In genomic region chr6:33323623-33323948, GRCh38 we compare ENCODE assay signal across 8 cellular contexts. TPM values are rescaled to one million over a fixed set of nuclear protein-coding genes. Genes with fewer than 3 reads are reported as not detected.
DNase-seq lines count a peak whose midpoint lies in the region; ATAC-seq, FAIRE-seq and TF ChIP-seq lines count a peak whose summit lies in the region.

No MANE protein-coding gene starts in this region.

- peak overlapping the region; percentile 90 for H3K4me2 ChIP-seq in DOHH2 (ENCODE audit: low read length)

- H3K27ac ChIP-seq in DOHH2 (ENCODE audit: low read depth, low read length) (peak overlapping the region; percentile 93), layer of hippocampus (ENCODE audit: low read depth, low read length) (peak overlapping the region; percentile 82), transverse colon (peak overlapping the region; percentile 90 to 94 (median 92))

- H3K27me3 ChIP-seq in DOHH2 (ENCODE audit: control insufficient read depth, low read length), result no peaks in the 10 kb centered on the region
- H3K27me3 ChIP-seq in layer of hippocampus (ENCODE audit: control insufficient read depth, insufficient read depth, low read length), result no peaks in the 10 kb centered on the region
- no peaks in the 10 kb centered on the region for H3K27me3 ChIP-seq in transverse colon

- FAIRE-seq in GM19239 (lab: Jason Lieb, UNC), result no peak

- TF ChIP-seq POLR2A in transverse colon (IDR thresholded peaks at IDR 0.05), result no peak

- H4K20me1 ChIP-seq in DOHH2 (ENCODE audit: control insufficient read depth, insufficient read depth, low read depth, low read length), result 0 out of 2 replicates have a peak, but pooled peaks cover 7% of the 10 kb centered on the region

- H3K4me3 ChIP-seq in DOHH2 (ENCODE audit: low read length) (peak overlapping the region; percentile 85), transverse colon (peak overlapping the region; percentile 31 to 93 (median 84))

- 1% methylated on average over 12 of the region's 12 CpGs; no CpG with 5 or more reads in 1 of the 2 donors for WGBS in transverse colon (ENCODE audit: low coverage in 1 of 2), 2 donors

- H3K4me3 Mint-ChIP-seq in activated T-helper 1 cell treated with anti-CD3 and anti-CD28 coated beads, Interleukin-12 subunit alpha, Interleukin-12 subunit beta, Interleukin-2, Interleukin-4 antibody, amounts not matched to agents 30 ng/mL and 10 ng/mL and 1 ng/mL, durations not matched to agents 14 hours and 24 hours and 36 hours, result peak overlapping the region; percentile 97

- H3K79me2 ChIP-seq in DOHH2 (ENCODE audit: control insufficient read depth, low read length), result peaks cover 46% of the 10 kb centered on the region

- ATAC-seq in HG03039 (IDR thresholded peaks at IDR 0.05; ENCODE audit: unreplicated experiment) (peak; percentile 4), GM21423 (IDR thresholded peaks at IDR 0.05; ENCODE audit: unreplicated experiment) (no peak)

- peaks cover 55% of the 10 kb centered on the region for H3K4me1 Mint-ChIP-seq in activated T-helper 1 cell treated with anti-CD3 and anti-CD28 coated beads, Interleukin-12 subunit alpha, Interleukin-12 subunit beta, Interleukin-2, Interleukin-4 antibody, amounts not matched to agents 30 ng/mL and 10 ng/mL and 1 ng/mL, durations not matched to agents 14 hours and 24 hours and 36 hours (ENCODE audit: low read depth)

- H3F3A ChIP-seq in DOHH2 (ENCODE audit: control insufficient read depth, insufficient read depth), result peaks cover 26% of the 10 kb centered on the region

- no peaks in the 10 kb centered on the region for H3K9me3 Mint-ChIP-seq in activated T-helper 1 cell treated with anti-CD3 and anti-CD28 coated beads, Interleukin-12 subunit alpha, Interleukin-12 subunit beta, Interleukin-2, Interleukin-4 antibody, amounts not matched to agents 30 ng/mL and 10 ng/mL and 1 ng/mL, durations not matched to agents 14 hours and 24 hours and 36 hours

- H3K4me1 ChIP-seq in DOHH2 (ENCODE audit: control insufficient read depth, low read length) (peaks cover 60% of the 10 kb centered on the region), transverse colon (peaks cover 24 to 46% (median 41%) of the 10 kb centered on the region in 4 donors)

- in situ Hi-C loops in transverse colon (cut with MboI; ENCODE audit: low pct_ligation_motif_present in 1 of 4, low pct_unique_long_range_greater_than_20kb in 1 of 4, low sequenced_read_pairs in 3 of 4), result no loop called here

- H3K27ac Mint-ChIP-seq in activated T-helper 1 cell treated with anti-CD3 and anti-CD28 coated beads, Interleukin-12 subunit alpha, Interleukin-12 subunit beta, Interleukin-2, Interleukin-4 antibody, amounts not matched to agents 30 ng/mL and 10 ng/mL and 1 ng/mL, durations not matched to agents 14 hours and 24 hours and 36 hours, result peak overlapping the region; percentile 98

- H3K9me2 ChIP-seq in DOHH2 (replicated peaks; ENCODE audit: control insufficient read depth, low read length), result no peaks in the 10 kb centered on the region

- H3K36me3 ChIP-seq in DOHH2 (ENCODE audit: control insufficient read depth, low read length) (peaks cover 47% of the 10 kb centered on the region), transverse colon (peaks cover 0 to 23% (median 8%) of the 10 kb centered on the region in 4 donors)

- intact Hi-C loops in activated T-helper 1 cell treated with anti-CD3 and anti-CD28 coated beads, Interleukin-12 subunit alpha, Interleukin-12 subunit beta, Interleukin-2, Interleukin-4 antibody, amounts not matched to agents 30 ng/mL and 10 ng/mL and 1 ng/mL, durations not matched to agents 14 hours and 24 hours and 36 hours (cut with micrococcal nuclease), result loop anchor here (1.0 kb wide), 9 partner anchors 9 to 131 kb away; partner anchors contain the start of genes KIFC1, PFDN6, TAPBP and VPS52
- intact Hi-C loops in transverse colon (cut with DNase I; ENCODE audit: low total_unique reads), result no loop called here

- TF ChIP-seq EP300 in transverse colon (IDR thresholded peaks at IDR 0.05; ENCODE audit: low read depth), result no peak

- H3K9me3 ChIP-seq in DOHH2 (ENCODE audit: control insufficient read depth, insufficient read depth, low read length) (no peaks in the 10 kb centered on the region), transverse colon (no peaks in the 10 kb centered on the region)

- H3K36me3 Mint-ChIP-seq in activated T-helper 1 cell treated with anti-CD3 and anti-CD28 coated beads, Interleukin-12 subunit alpha, Interleukin-12 subunit beta, Interleukin-2, Interleukin-4 antibody, amounts not matched to agents 30 ng/mL and 10 ng/mL and 1 ng/mL, durations not matched to agents 14 hours and 24 hours and 36 hours (ENCODE audit: low read depth), result peaks cover 30% of the 10 kb centered on the region

- no peak for DNase-seq in activated T-helper 1 cell treated with anti-CD3 and anti-CD28 coated beads, Interleukin-12 subunit alpha, Interleukin-12 subunit beta, Interleukin-2, Interleukin-4 antibody, amounts not matched to agents 30 ng/mL and 10 ng/mL and 1 ng/mL, durations not matched to agents 14 hours and 24 hours and 36 hours (ENCODE audit: low spot score)
- no peak for DNase-seq in transverse colon
- DNase-seq in HuH-7.5 (ENCODE audit: low spot score), result no peak
- DNase-seq in GM19239 (ENCODE audit: insufficient read length, low spot score), result no peak

- TF ChIP-seq CTCF in DOHH2 (IDR thresholded peaks at IDR 0.05; ENCODE audit: low read depth, low read length, poor library complexity, severe bottlenecking) (no peak), transverse colon (IDR thresholded peaks at IDR 0.05) (no peak)

- no peaks in the 10 kb centered on the region for H3K27me3 Mint-ChIP-seq in activated T-helper 1 cell treated with anti-CD3 and anti-CD28 coated beads, Interleukin-12 subunit alpha, Interleukin-12 subunit beta, Interleukin-2, Interleukin-4 antibody, amounts not matched to agents 30 ng/mL and 10 ng/mL and 1 ng/mL, durations not matched to agents 14 hours and 24 hours and 36 hours (ENCODE audit: insufficient read depth)

RNA-seq across cellular contexts. Expression of gene DAXX, which starts 0.8 kb away (rescaled TPM):
- 66.3 and 69.3 TPM in 2 replicates for total RNA-seq in activated T-helper 1 cell treated with anti-CD3 and anti-CD28 coated beads, Interleukin-12 subunit alpha, Interleukin-12 subunit beta, Interleukin-2, Interleukin-4 antibody, amounts not matched to agents 30 ng/mL and 10 ng/mL and 1 ng/mL, durations not matched to agents 14 hours and 24 hours and 36 hours
- total RNA-seq in transverse colon, result 100 to 1,000 TPM in 1 of 4 donors, 10 to 100 TPM in 3; 40.7 to 302 (median 52.6) TPM

RNA-seq across cellular contexts. Expression of gene ZBTB22, which starts 6.0 kb away (rescaled TPM):
- 12.5 and 14.7 TPM in 2 replicates for total RNA-seq in activated T-helper 1 cell treated with anti-CD3 and anti-CD28 coated beads, Interleukin-12 subunit alpha, Interleukin-12 subunit beta, Interleukin-2, Interleukin-4 antibody, amounts not matched to agents 30 ng/mL and 10 ng/mL and 1 ng/mL, durations not matched to agents 14 hours and 24 hours and 36 hours
- 10 to 100 TPM; 10.1 to 31.8 (median 17.2) TPM for total RNA-seq in transverse colon

RNA-seq across cellular contexts. Expression of gene TAPBP, which starts 9.7 kb away (rescaled TPM):
- 264 and 265 TPM in 2 replicates for total RNA-seq in activated T-helper 1 cell treated with anti-CD3 and anti-CD28 coated beads, Interleukin-12 subunit alpha, Interleukin-12 subunit beta, Interleukin-2, Interleukin-4 antibody, amounts not matched to agents 30 ng/mL and 10 ng/mL and 1 ng/mL, durations not matched to agents 14 hours and 24 hours and 36 hours
- 100 to 1,000 TPM; 175 to 423 (median 217) TPM for total RNA-seq in transverse colon

RNA-seq across cellular contexts. Expression of gene RGL2, which starts 24.8 kb away (rescaled TPM):
- 27.6 and 28.0 TPM in 2 replicates for total RNA-seq in activated T-helper 1 cell treated with anti-CD3 and anti-CD28 coated beads, Interleukin-12 subunit alpha, Interleukin-12 subunit beta, Interleukin-2, Interleukin-4 antibody, amounts not matched to agents 30 ng/mL and 10 ng/mL and 1 ng/mL, durations not matched to agents 14 hours and 24 hours and 36 hours
- 10 to 100 TPM; 21.3 to 70.3 (median 25.8) TPM for total RNA-seq in transverse colon

RNA-seq across cellular contexts. Expression of gene PFDN6, which starts 34.2 kb away (rescaled TPM):
- 122 and 126 TPM in 2 replicates for total RNA-seq in activated T-helper 1 cell treated with anti-CD3 and anti-CD28 coated beads, Interleukin-12 subunit alpha, Interleukin-12 subunit beta, Interleukin-2, Interleukin-4 antibody, amounts not matched to agents 30 ng/mL and 10 ng/mL and 1 ng/mL, durations not matched to agents 14 hours and 24 hours and 36 hours
- total RNA-seq in transverse colon, result 10 to 100 TPM in 3 of 4 donors, not detected in 1; 23.6 to 39.8 (median 28.1) TPM
